4 cellular contexts compared by ENCODE assay signal in genomic region chr10:9645404-9645803, GRCh38.
TF ChIP-seq lines count a peak whose summit lies in the region.

No MANE protein-coding gene starts in this region.

TF ChIP-seq in HepG2, 621 proteins besides CTCF, POLR2A, EP300 and RAD21:
- TF ChIP-seq CEBPB (IDR thresholded peaks at IDR 0.05; ENCODE audit: borderline replicate concordance, low read depth, low read length) (peak; percentile 69; the same call in 1 of the 2 replicates), GRHL1 (CRISPR knock-in tag; conservative IDR thresholded peaks at IDR 0.05) (no peak)

TF ChIP-seq in IMR-90, 13 proteins besides CTCF, POLR2A, EP300 and RAD21:
- TF ChIP-seq CEBPB (IDR thresholded peaks at IDR 0.05; ENCODE audit: low read depth, low read length) (peak; percentile 88), USF2 (IDR thresholded peaks at IDR 0.05; ENCODE audit: low read depth, low read length) (no peak), MAFK (IDR thresholded peaks at IDR 0.05; ENCODE audit: low read depth, low read length) (no peak), RFX5 (IDR thresholded peaks at IDR 0.05; ENCODE audit: low read depth, low read length) (no peak), ELK1 (IDR thresholded peaks at IDR 0.05; ENCODE audit: borderline replicate concordance, low read depth, low read length) (no peak), FOS (IDR thresholded peaks at IDR 0.05; ENCODE audit: low read depth, low read length) (no peak), NFE2L2 (IDR thresholded peaks at IDR 0.05; ENCODE audit: low read depth, low read length) (no peak)

TF ChIP-seq in K562, 482 proteins besides CTCF, POLR2A, EP300 and RAD21:
- TF ChIP-seq ZNF253 (CRISPR knock-in tag; conservative IDR thresholded peaks at IDR 0.05) (no peak), CEBPG (CRISPR knock-in tag; IDR thresholded peaks at IDR 0.05) (no peak), CEBPG (tag; conservative IDR thresholded peaks at IDR 0.05 in 1 of 2, IDR thresholded peaks at IDR 0.05 in 1 of 2) (peak in 1 of 2 experiments; percentile 85; a peak in 2 of 4 replicates), CEBPB (tag; IDR thresholded peaks at IDR 0.05) (peak; percentile 30; the same call in 1 of the 2 replicates), ERF (CRISPR knock-in tag; IDR thresholded peaks at IDR 0.05) (no peak), E2F5 (CRISPR knock-in tag; IDR thresholded peaks at IDR 0.05) (no peak)
TF ChIP-seq in K562: peak in this region for 2.

TF ChIP-seq in H1, 55 proteins besides CTCF, POLR2A, EP300 and RAD21:
- no peak for TF ChIP-seq MAFK (IDR thresholded peaks at IDR 0.05; ENCODE audit: low read depth, low read length)
- peak; percentile 85 for TF ChIP-seq CEBPB (IDR thresholded peaks at IDR 0.05; ENCODE audit: low read depth, low read length)
